21 cellular contexts compared by ENCODE assay signal in the genomic region with DNA sequence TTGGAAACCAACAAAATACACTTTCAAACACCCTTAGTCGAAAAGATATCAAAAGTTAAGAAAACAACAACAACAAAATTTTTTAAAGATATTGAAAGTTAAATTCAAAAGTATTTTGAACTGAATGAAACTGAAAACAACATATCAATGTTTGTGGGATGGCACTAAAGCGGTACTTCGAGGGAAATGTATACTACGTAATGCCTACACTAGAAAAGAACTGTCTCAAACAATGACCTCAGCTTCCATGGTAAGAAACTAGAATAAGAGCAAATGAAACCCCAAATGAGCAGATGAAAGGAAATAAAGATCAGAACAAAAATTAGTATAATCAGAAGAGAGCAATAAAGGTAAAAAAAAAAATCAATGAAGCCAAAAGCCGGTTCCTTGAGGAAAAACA. TPM values are rescaled to one million over a fixed set of nuclear protein-coding genes. Genes with fewer than 3 reads are reported as not detected.
A peak's percentile ranks its signal among the peaks of the same experiment; 100 is the strongest.
DNase-seq lines count a peak whose midpoint lies in the region; ATAC-seq lines count a peak whose summit lies in the region.
"Had no signal": no experiment of that assay in that cellular context is flagged by ENCODE, and none has a peak within 500 bp of the region (broad histone marks: within the 10 kb centered on the region; RNA-seq: fewer than 3 reads in every experiment).

No MANE protein-coding gene starts in this region.

- H3K4me3 Mint-ChIP-seq in activated CD4-positive, alpha-beta T cell treated with anti-CD3 and anti-CD28 coated beads for 36 hours: no peak overlapping the region
- peak overlapping the region in 2 of 4 donors; percentile 4 to 70 for H3K4me3 Mint-ChIP-seq in IgD-negative memory B cell
- no peak overlapping the region for H3K4me3 Mint-ChIP-seq in activated naive CD8-positive, alpha-beta T cell treated with anti-CD3 and anti-CD28 coated beads, Interleukin-2, amount 10 ng/mL, durations not matched to agents 7 days and 5 days
- no peak overlapping the region for H3K4me3 Mint-ChIP-seq in memory B cell
- H3K4me3 Mint-ChIP-seq: naive thymus-derived CD8-positive, alpha-beta T cell had no signal

- CTCF ChIA-PET in activated CD4-positive, alpha-beta T cell treated with anti-CD3 and anti-CD28 coated beads for 36 hours (lab: Charles Lee): no interaction called here

- no peak for DNase-seq in activated CD4-positive, alpha-beta T cell treated with anti-CD3 and anti-CD28 coated beads for 36 hours
- DNase-seq in activated CD4-positive, alpha-beta T cell treated with anti-CD3 and anti-CD28 coated beads, Interleukin-2, amount 50 U/mL, for 1 hour: no peak
- DNase-seq in activated naive CD8-positive, alpha-beta T cell treated with anti-CD3 and anti-CD28 coated beads, Interleukin-2, amount 10 ng/mL, durations not matched to agents 7 days and 5 days: no peak
- DNase-seq in memory B cell (ENCODE audit: low spot score in 2 of 2): no peak
- no peak for DNase-seq in NAMALWA (ENCODE audit: low spot score)
- DNase-seq in kidney tubule cell (ENCODE audit: low spot score): no peak
- DNase-seq in NK-92 (lab: John Stamatoyannopoulos, UW; ENCODE audit: unreplicated experiment): no peak
- DNase-seq: activated naive CD4-positive, alpha-beta T cell; HCEC 1CT; Kasumi-1; kidney glomerular epithelial cell; lower lobe of right lung; naive thymus-derived CD8-positive, alpha-beta T cell; NCI-H1436 treated with DMSO at 0.1 percent for 48 hours; right cardiac atrium; SHP77 treated with DMSO at 0.1 percent for 48 hours; stimulated activated CD4-positive, alpha-beta T cell treated with anti-CD3 and anti-CD28 coated beads, Interleukin-1b, Interleukin-23, amount 100 ng/mL, for 48 hours; T-helper 9 cell; transverse colon had no signal

- POLR2A ChIA-PET in activated CD4-positive, alpha-beta T cell treated with anti-CD3 and anti-CD28 coated beads for 36 hours (lab: Charles Lee): interaction anchor here (0.7 kb wide), 1 partner anchor 10 kb away, joined by 3 read pairs; no protein-coding TSS in a partner anchor
- POLR2A ChIA-PET in activated naive CD8-positive, alpha-beta T cell treated with anti-CD3 and anti-CD28 coated beads, Interleukin-2, amount 10 ng/mL, durations not matched to agents 7 days and 5 days (lab: Charles Lee): no interaction called here

- peaks cover 50% of the 10 kb centered on the region for H3K4me1 Mint-ChIP-seq in activated CD4-positive, alpha-beta T cell treated with anti-CD3 and anti-CD28 coated beads for 36 hours
- H3K4me1 Mint-ChIP-seq in IgD-negative memory B cell: peaks cover 29 to 44% (median 40%) of the 10 kb centered on the region in 3 donors
- H3K4me1 Mint-ChIP-seq in activated naive CD8-positive, alpha-beta T cell treated with anti-CD3 and anti-CD28 coated beads, Interleukin-2, amount 10 ng/mL, durations not matched to agents 7 days and 5 days: peaks cover 39% of the 10 kb centered on the region
- peaks cover 31% of the 10 kb centered on the region for H3K4me1 Mint-ChIP-seq in memory B cell

- peak overlapping the region; percentile 11 for H3K27ac Mint-ChIP-seq in activated CD4-positive, alpha-beta T cell treated with anti-CD3 and anti-CD28 coated beads for 36 hours
- H3K27ac Mint-ChIP-seq in IgD-negative memory B cell (peak overlapping the region in 2 of 3 donors; percentile 15 to 64), memory B cell (peak overlapping the region; percentile 70)
- H3K27ac Mint-ChIP-seq in activated naive CD8-positive, alpha-beta T cell treated with anti-CD3 and anti-CD28 coated beads, Interleukin-2, amount 10 ng/mL, durations not matched to agents 7 days and 5 days: peak overlapping the region; percentile 11

- no peaks in the 10 kb centered on the region for H3K9me3 Mint-ChIP-seq in activated CD4-positive, alpha-beta T cell treated with anti-CD3 and anti-CD28 coated beads for 36 hours (ENCODE audit: low read depth)
- H3K9me3 Mint-ChIP-seq in IgD-negative memory B cell (no peaks in the 10 kb centered on the region), memory B cell (no peaks in the 10 kb centered on the region)
- peaks cover 11% of the 10 kb centered on the region for H3K9me3 Mint-ChIP-seq in activated naive CD8-positive, alpha-beta T cell treated with anti-CD3 and anti-CD28 coated beads, Interleukin-2, amount 10 ng/mL, durations not matched to agents 7 days and 5 days

- intact Hi-C loops in activated CD4-positive, alpha-beta T cell treated with anti-CD3 and anti-CD28 coated beads for 36 hours (cut with DNase I, micrococcal nuclease): no loop called here

- no peaks in the 10 kb centered on the region for H3K27me3 Mint-ChIP-seq in activated CD4-positive, alpha-beta T cell treated with anti-CD3 and anti-CD28 coated beads for 36 hours
- H3K27me3 Mint-ChIP-seq in IgD-negative memory B cell (no peaks in the 10 kb centered on the region), memory B cell (no peaks in the 10 kb centered on the region)
- no peaks in the 10 kb centered on the region for H3K27me3 Mint-ChIP-seq in activated naive CD8-positive, alpha-beta T cell treated with anti-CD3 and anti-CD28 coated beads, Interleukin-2, amount 10 ng/mL, durations not matched to agents 7 days and 5 days
- H3K27me3 Mint-ChIP-seq: naive thymus-derived CD8-positive, alpha-beta T cell had no signal

- no peak for ATAC-seq in activated CD4-positive, alpha-beta T cell treated with anti-CD3 and anti-CD28 coated beads for 36 hours
- ATAC-seq in activated naive CD8-positive, alpha-beta T cell treated with anti-CD3 and anti-CD28 coated beads, Interleukin-2, amount 10 ng/mL, durations not matched to agents 7 days and 5 days (ENCODE audit: low read depth): no peak
- ATAC-seq in memory B cell (ENCODE audit: low read depth): no peak
- ATAC-seq: gastroesophageal sphincter; lower lobe of right lung; naive thymus-derived CD8-positive, alpha-beta T cell; right cardiac atrium had no signal

- H3K36me3 Mint-ChIP-seq in activated CD4-positive, alpha-beta T cell treated with anti-CD3 and anti-CD28 coated beads for 36 hours (ENCODE audit: low read depth): peaks cover 14% of the 10 kb centered on the region
- H3K36me3 Mint-ChIP-seq in IgD-negative memory B cell: no peaks in the 10 kb centered on the region
- H3K36me3 Mint-ChIP-seq in activated naive CD8-positive, alpha-beta T cell treated with anti-CD3 and anti-CD28 coated beads, Interleukin-2, amount 10 ng/mL, durations not matched to agents 7 days and 5 days: peaks cover 41% of the 10 kb centered on the region
- H3K36me3 Mint-ChIP-seq in memory B cell: peaks cover 15% of the 10 kb centered on the region

RNA-seq across cellular contexts. Expression of a gene that starts 6.1 kb away (rescaled TPM):
- 10 to 100 TPM; 48.6 to 54.1 TPM for total RNA-seq in activated CD4-positive, alpha-beta T cell treated with anti-CD3 and anti-CD28 coated beads for 36 hours
- polyA plus RNA-seq in IgD-negative memory B cell: 42.3 TPM
- total RNA-seq in activated naive CD8-positive, alpha-beta T cell treated with anti-CD3 and anti-CD28 coated beads, Interleukin-2, amount 10 ng/mL, durations not matched to agents 7 days and 5 days: 10 to 100 TPM; 40.7 to 43.8 TPM

RNA-seq across cellular contexts. Expression of a gene that starts 15.6 kb away (rescaled TPM):
- total RNA-seq in activated CD4-positive, alpha-beta T cell treated with anti-CD3 and anti-CD28 coated beads for 36 hours: 10 to 100 TPM; 11.0 to 17.6 TPM
- 13.6 TPM for polyA plus RNA-seq in IgD-negative memory B cell
- 10 to 100 TPM; 20.5 to 29.7 TPM for total RNA-seq in activated naive CD8-positive, alpha-beta T cell treated with anti-CD3 and anti-CD28 coated beads, Interleukin-2, amount 10 ng/mL, durations not matched to agents 7 days and 5 days

RNA-seq across cellular contexts. Expression of a gene that starts 58.9 kb away (rescaled TPM):
- total RNA-seq in activated CD4-positive, alpha-beta T cell treated with anti-CD3 and anti-CD28 coated beads for 36 hours: 10 to 100 TPM; 12.5 to 16.8 TPM
- 23.7 TPM for polyA plus RNA-seq in IgD-negative memory B cell
- total RNA-seq in activated naive CD8-positive, alpha-beta T cell treated with anti-CD3 and anti-CD28 coated beads, Interleukin-2, amount 10 ng/mL, durations not matched to agents 7 days and 5 days: 10 to 100 TPM; 14.6 to 14.9 TPM

Comparison
In these comparisons a context has a peak if more than half of its experiments do, and no peak if none do; other contexts are left out.
1. H3K27ac Mint-ChIP-seq: peak in every context shown above with its lines; median percentile 70 in memory B cell; 40 in IgD-negative memory B cell; 11 in activated CD4-positive, alpha-beta T cell treated with anti-CD3 and anti-CD28 coated beads for 36 hours; 11 in activated naive CD8-positive, alpha-beta T cell treated with anti-CD3 and anti-CD28 coated beads, Interleukin-2, amount 10 ng/mL, durations not matched to agents 7 days and 5 days.